11 cellular contexts compared by ENCODE assay signal in genomic region chr7:49773939-49774458, GRCh38. TPM values are rescaled to one million over a fixed set of nuclear protein-coding genes. Genes with fewer than 3 reads are reported as not detected.
DNase-seq lines count a peak whose midpoint lies in the region; ATAC-seq and TF ChIP-seq lines count a peak whose summit lies in the region.
"Had no signal": no experiment of that assay in that cellular context is flagged by ENCODE, and none has a peak within 500 bp of the region (broad histone marks: within the 10 kb centered on the region; RNA-seq: fewer than 3 reads in every experiment).

No MANE protein-coding gene starts in this region.

- H3K27ac ChIP-seq in ascending aorta: no peak overlapping the region
- no peak overlapping the region for H3K27ac ChIP-seq in iPS DF 6.9 (ENCODE audit: low read length)
- no peak overlapping the region for H3K27ac ChIP-seq in rectal smooth muscle tissue (ENCODE audit: low read depth, low read length)

- no peaks in the 10 kb centered on the region for H3K36me3 Mint-ChIP-seq in activated CD4-positive, alpha-beta T cell treated with anti-CD3 and anti-CD28 coated beads, Interleukin-2, amount 10 ng/mL, durations not matched to agents 24 days and 14 days (ENCODE audit: low read depth)
- peaks cover 5% of the 10 kb centered on the region for H3K36me3 Mint-ChIP-seq in Caco-2 (ENCODE audit: insufficient read depth, unreplicated experiment)
- H3K36me3 Mint-ChIP-seq: activated naive CD4-positive, alpha-beta T cell treated with anti-CD3 and anti-CD28 coated beads, Interleukin-2, amount 50 U/mL, for 24 hours had no signal

- peak; percentile 47 for DNase-seq in GM10266 (ENCODE audit: extremely low spot score)
- no peak for DNase-seq in ascending aorta (ENCODE audit: low spot score in 2 of 2)
- no peak for DNase-seq in iPS DF 6.9 (ENCODE audit: low read depth, low spot score)
- no peak for DNase-seq in activated CD4-positive, alpha-beta T cell treated with anti-CD3 and anti-CD28 coated beads, Interleukin-2, amount 10 ng/mL, durations not matched to agents 24 days and 14 days
- DNase-seq in Caco-2: no peak

- peaks cover 16 to 18% of the 10 kb centered on the region in 2 donors for H3K4me1 ChIP-seq in ascending aorta
- H3K4me1 ChIP-seq in iPS DF 6.9 (ENCODE audit: control insufficient read depth, insufficient read depth, low read length): no peaks in the 10 kb centered on the region
- no peaks in the 10 kb centered on the region for H3K4me1 ChIP-seq in rectal smooth muscle tissue (ENCODE audit: control insufficient read depth, insufficient read depth, low read length)
- H3K4me1 ChIP-seq in Caco-2: peaks cover 13% of the 10 kb centered on the region; the same call in 1 of the 2 replicates

- no peak overlapping the region for H3K9ac ChIP-seq in rectal smooth muscle tissue (ENCODE audit: low read length)

- H3K4me1 Mint-ChIP-seq in activated CD4-positive, alpha-beta T cell treated with anti-CD3 and anti-CD28 coated beads, Interleukin-2, amount 10 ng/mL, durations not matched to agents 24 days and 14 days: peaks cover 4% of the 10 kb centered on the region
- no peaks in the 10 kb centered on the region for H3K4me1 Mint-ChIP-seq in Caco-2 (ENCODE audit: low read depth, unreplicated experiment)

- H3K9me3 ChIP-seq in ascending aorta (no peaks in the 10 kb centered on the region), iPS DF 6.9 (ENCODE audit: control insufficient read depth, insufficient read depth, low read length) (no peaks in the 10 kb centered on the region), Caco-2 (0 out of 2 replicates have a peak, but pooled peaks cover 3% of the 10 kb centered on the region)

- intact Hi-C loops in ascending aorta (cut with DNase I) (no loop called here), Caco-2 (cut with micrococcal nuclease; ENCODE audit: unreplicated experiment) (no loop called here)
- intact Hi-C loops in activated CD4-positive, alpha-beta T cell treated with anti-CD3 and anti-CD28 coated beads, Interleukin-2, amount 10 ng/mL, durations not matched to agents 24 days and 14 days (cut with micrococcal nuclease): no loop called here

- CTCF ChIA-PET in Caco-2 (lab: Charles Lee): no interaction called here

- H3K4me3 ChIP-seq in ascending aorta (peak overlapping the region; percentile 53 to 65), iPS DF 6.9 (ENCODE audit: low read length) (peak overlapping the region; percentile 43; the same call in 1 of the 2 replicates), rectal smooth muscle tissue (ENCODE audit: low read length) (peak overlapping the region; percentile 58), Caco-2 (ENCODE audit: low read depth, low read length) (no peak overlapping the region)

- no peak overlapping the region for H3K27ac Mint-ChIP-seq in activated CD4-positive, alpha-beta T cell treated with anti-CD3 and anti-CD28 coated beads, Interleukin-2, amount 10 ng/mL, durations not matched to agents 24 days and 14 days
- H3K27ac Mint-ChIP-seq in Caco-2 (ENCODE audit: unreplicated experiment): no peak overlapping the region
- H3K27ac Mint-ChIP-seq: activated naive CD4-positive, alpha-beta T cell treated with anti-CD3 and anti-CD28 coated beads, Interleukin-2, amount 50 U/mL, for 24 hours; CD14-positive monocyte had no signal

- H3K4me3 Mint-ChIP-seq in activated CD4-positive, alpha-beta T cell treated with anti-CD3 and anti-CD28 coated beads, Interleukin-2, amount 10 ng/mL, durations not matched to agents 24 days and 14 days: no peak overlapping the region
- no peak overlapping the region for H3K4me3 Mint-ChIP-seq in Caco-2 (ENCODE audit: unreplicated experiment)
- H3K4me3 Mint-ChIP-seq: activated naive CD4-positive, alpha-beta T cell treated with anti-CD3 and anti-CD28 coated beads, Interleukin-2, amount 50 U/mL, for 24 hours had no signal

- no TSS peak for BruUV-seq in Caco-2 (replicated peaks; lab: Mats Ljungman, UMichigan)

- H3K9me3 Mint-ChIP-seq in activated CD4-positive, alpha-beta T cell treated with anti-CD3 and anti-CD28 coated beads, Interleukin-2, amount 10 ng/mL, durations not matched to agents 24 days and 14 days: no peaks in the 10 kb centered on the region
- peaks cover 10% of the 10 kb centered on the region for H3K9me3 Mint-ChIP-seq in Caco-2 (ENCODE audit: unreplicated experiment)
- H3K9me3 Mint-ChIP-seq: activated naive CD4-positive, alpha-beta T cell treated with anti-CD3 and anti-CD28 coated beads, Interleukin-2, amount 50 U/mL, for 24 hours had no signal

- H3K36me3 ChIP-seq in ascending aorta (no peaks in the 10 kb centered on the region), iPS DF 6.9 (ENCODE audit: control insufficient read depth, insufficient read depth, low read length) (no peaks in the 10 kb centered on the region), rectal smooth muscle tissue (ENCODE audit: control insufficient read depth, insufficient read depth, low read length) (no peaks in the 10 kb centered on the region), Caco-2 (ENCODE audit: control insufficient read depth, insufficient read depth, low read length) (no peaks in the 10 kb centered on the region)

- TF ChIP-seq CTCF in GM10266 (IDR thresholded peaks at IDR 0.05; ENCODE audit: control insufficient read depth, insufficient read depth, low read depth, missing control alignments) (no peak), ascending aorta (IDR thresholded peaks at IDR 0.05) (no peak), Caco-2 (IDR thresholded peaks at IDR 0.05; ENCODE audit: insufficient read depth in 1 of 2, low read depth in 1 of 2, low read length in 1 of 2, severe bottlenecking in 1 of 2, unreplicated experiment in 1 of 2) (no peak)

- ATAC-seq in HG03045 (IDR thresholded peaks at IDR 0.05; ENCODE audit: unreplicated experiment) (no peak), HG02759 (IDR thresholded peaks at IDR 0.05; ENCODE audit: unreplicated experiment) (no peak)

- WGBS in iPS DF 6.9 (ENCODE audit: insufficient coverage, insufficient read length): no CpG with 5 or more reads among the region's 56 CpGs

- peaks cover 8% of the 10 kb centered on the region for H3K27me3 ChIP-seq in ascending aorta
- peaks cover 37% of the 10 kb centered on the region; the same call in 1 of the 2 replicates for H3K27me3 ChIP-seq in iPS DF 6.9 (ENCODE audit: control insufficient read depth, insufficient read depth, low read length)
- peaks cover 3% of the 10 kb centered on the region for H3K27me3 ChIP-seq in rectal smooth muscle tissue (ENCODE audit: control insufficient read depth, insufficient read depth, low read length)
- no peaks in the 10 kb centered on the region for H3K27me3 ChIP-seq in Caco-2 (replicated peaks; ENCODE audit: control insufficient read depth, insufficient read depth, low read length)

- POLR2A ChIA-PET in Caco-2 (lab: Charles Lee): no interaction called here

- H3K27me3 Mint-ChIP-seq in activated CD4-positive, alpha-beta T cell treated with anti-CD3 and anti-CD28 coated beads, Interleukin-2, amount 10 ng/mL, durations not matched to agents 24 days and 14 days: peaks cover 66% of the 10 kb centered on the region
- H3K27me3 Mint-ChIP-seq in Caco-2 (ENCODE audit: insufficient read depth, unreplicated experiment): peaks cover 16% of the 10 kb centered on the region

RNA-seq across cellular contexts. Expression of gene VWC2, which starts 0.6 kb away (rescaled TPM):
- total RNA-seq in ascending aorta: not detected
- not detected in 2 replicates for total RNA-seq in activated CD4-positive, alpha-beta T cell treated with anti-CD3 and anti-CD28 coated beads, Interleukin-2, amount 10 ng/mL, durations not matched to agents 24 days and 14 days
- not detected in 2 replicates for total RNA-seq in Caco-2 (2022)
- total RNA-seq: fibroblast of lung had no signal
